ENCODE assay signal across 2 cellular contexts in genomic region chr17:39705786-39706348, GRCh38.
TF ChIP-seq lines count a peak whose summit lies in the region.

No MANE protein-coding gene starts in this region.

TF ChIP-seq in GM23338, 12 proteins besides CTCF, POLR2A, EP300 and RAD21:
- TF ChIP-seq JUNB (IDR thresholded peaks at IDR 0.05; ENCODE audit: unreplicated experiment) = no peak
- TF ChIP-seq NANOG (IDR thresholded peaks at IDR 0.05; ENCODE audit: borderline replicate concordance) = no peak
- TF ChIP-seq ZNF331 (CRISPR knock-in tag; IDR thresholded peaks at IDR 0.05; ENCODE audit: low read depth) = no peak
- TF ChIP-seq, protein P1, sequence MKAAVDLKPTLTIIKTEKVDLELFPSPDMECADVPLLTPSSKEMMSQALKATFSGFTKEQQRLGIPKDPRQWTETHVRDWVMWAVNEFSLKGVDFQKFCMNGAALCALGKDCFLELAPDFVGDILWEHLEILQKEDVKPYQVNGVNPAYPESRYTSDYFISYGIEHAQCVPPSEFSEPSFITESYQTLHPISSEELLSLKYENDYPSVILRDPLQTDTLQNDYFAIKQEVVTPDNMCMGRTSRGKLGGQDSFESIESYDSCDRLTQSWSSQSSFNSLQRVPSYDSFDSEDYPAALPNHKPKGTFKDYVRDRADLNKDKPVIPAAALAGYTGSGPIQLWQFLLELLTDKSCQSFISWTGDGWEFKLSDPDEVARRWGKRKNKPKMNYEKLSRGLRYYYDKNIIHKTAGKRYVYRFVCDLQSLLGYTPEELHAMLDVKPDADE (IDR thresholded peaks at IDR 0.05) = no peak

TF ChIP-seq in WTC11, 78 proteins besides CTCF, POLR2A, EP300 and RAD21:
- TF ChIP-seq NFATC4 (CRISPR knock-in tag; IDR thresholded peaks at IDR 0.05) (no peak), ZNF423 (CRISPR knock-in tag; IDR thresholded peaks at IDR 0.05) (no peak), TCF7 (CRISPR knock-in tag; IDR thresholded peaks at IDR 0.05; ENCODE audit: low read depth) (no peak), GRHL2 (CRISPR knock-in tag; IDR thresholded peaks at IDR 0.05; ENCODE audit: insufficient replicate concordance, severe bottlenecking) (no peak), JAZF1 (CRISPR knock-in tag; IDR thresholded peaks at IDR 0.05) (no peak), MYBL2 (CRISPR knock-in tag; IDR thresholded peaks at IDR 0.05) (no peak), KAT7 (CRISPR knock-in tag; IDR thresholded peaks at IDR 0.05; ENCODE audit: borderline replicate concordance) (no peak), ERG (CRISPR knock-in tag; IDR thresholded peaks at IDR 0.05) (no peak), IRF2 (CRISPR knock-in tag; IDR thresholded peaks at IDR 0.05; ENCODE audit: borderline replicate concordance, low read depth) (no peak), ZNF416 (CRISPR knock-in tag; IDR thresholded peaks at IDR 0.05) (no peak), FOXJ3 (CRISPR knock-in tag; IDR thresholded peaks at IDR 0.05; ENCODE audit: borderline replicate concordance) (no peak), CREB1 (CRISPR knock-in tag; IDR thresholded peaks at IDR 0.05) (no peak), MXD4 (CRISPR knock-in tag; IDR thresholded peaks at IDR 0.05; ENCODE audit: borderline replicate concordance) (no peak), GTF2I (CRISPR knock-in tag; conservative IDR thresholded peaks at IDR 0.05) (no peak), ATF3 (CRISPR knock-in tag; conservative IDR thresholded peaks at IDR 0.05) (no peak), ZNF138 (CRISPR knock-in tag; conservative IDR thresholded peaks at IDR 0.05) (no peak), OVOL2 (CRISPR knock-in tag; IDR thresholded peaks at IDR 0.05; ENCODE audit: borderline replicate concordance) (no peak), ZNF219 (CRISPR knock-in tag; IDR thresholded peaks at IDR 0.05; ENCODE audit: borderline replicate concordance) (no peak)
- TF ChIP-seq, protein P2, sequence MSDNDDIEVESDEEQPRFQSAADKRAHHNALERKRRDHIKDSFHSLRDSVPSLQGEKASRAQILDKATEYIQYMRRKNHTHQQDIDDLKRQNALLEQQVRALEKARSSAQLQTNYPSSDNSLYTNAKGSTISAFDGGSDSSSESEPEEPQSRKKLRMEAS (CRISPR knock-in tag; IDR thresholded peaks at IDR 0.05) = no peak
- TF ChIP-seq, protein P3, sequence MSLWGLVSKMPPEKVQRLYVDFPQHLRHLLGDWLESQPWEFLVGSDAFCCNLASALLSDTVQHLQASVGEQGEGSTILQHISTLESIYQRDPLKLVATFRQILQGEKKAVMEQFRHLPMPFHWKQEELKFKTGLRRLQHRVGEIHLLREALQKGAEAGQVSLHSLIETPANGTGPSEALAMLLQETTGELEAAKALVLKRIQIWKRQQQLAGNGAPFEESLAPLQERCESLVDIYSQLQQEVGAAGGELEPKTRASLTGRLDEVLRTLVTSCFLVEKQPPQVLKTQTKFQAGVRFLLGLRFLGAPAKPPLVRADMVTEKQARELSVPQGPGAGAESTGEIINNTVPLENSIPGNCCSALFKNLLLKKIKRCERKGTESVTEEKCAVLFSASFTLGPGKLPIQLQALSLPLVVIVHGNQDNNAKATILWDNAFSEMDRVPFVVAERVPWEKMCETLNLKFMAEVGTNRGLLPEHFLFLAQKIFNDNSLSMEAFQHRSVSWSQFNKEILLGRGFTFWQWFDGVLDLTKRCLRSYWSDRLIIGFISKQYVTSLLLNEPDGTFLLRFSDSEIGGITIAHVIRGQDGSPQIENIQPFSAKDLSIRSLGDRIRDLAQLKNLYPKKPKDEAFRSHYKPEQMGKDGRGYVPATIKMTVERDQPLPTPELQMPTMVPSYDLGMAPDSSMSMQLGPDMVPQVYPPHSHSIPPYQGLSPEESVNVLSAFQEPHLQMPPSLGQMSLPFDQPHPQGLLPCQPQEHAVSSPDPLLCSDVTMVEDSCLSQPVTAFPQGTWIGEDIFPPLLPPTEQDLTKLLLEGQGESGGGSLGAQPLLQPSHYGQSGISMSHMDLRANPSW (CRISPR knock-in tag; conservative IDR thresholded peaks at IDR 0.05; ENCODE audit: low read depth) = no peak
